In the genomic region with DNA sequence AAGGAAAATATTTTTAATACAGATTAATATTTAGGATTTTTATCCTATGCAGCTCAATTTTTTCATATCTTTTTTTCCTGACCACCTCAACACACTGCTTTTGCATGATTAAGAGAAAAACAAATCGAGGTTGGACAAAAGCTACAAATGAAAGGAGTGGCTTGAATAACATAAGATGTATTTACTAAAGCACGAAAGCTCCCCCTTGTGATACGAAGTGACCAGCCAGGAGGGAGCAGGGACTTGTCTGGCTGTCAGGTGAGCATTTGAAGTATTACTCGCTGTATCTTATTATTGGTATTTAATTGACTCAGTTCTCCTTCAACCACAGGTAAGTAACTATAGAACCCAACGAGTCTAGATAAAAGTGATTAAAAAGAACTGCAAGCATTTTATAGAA, we compare ENCODE assay signal across 9 cellular contexts.
DNase-seq lines count a peak whose midpoint lies in the region; ATAC-seq and TF ChIP-seq lines count a peak whose summit lies in the region.
"Had no signal": no experiment of that assay in that cellular context is flagged by ENCODE, and none has a peak within 500 bp of the region (broad histone marks: within the 10 kb centered on the region; RNA-seq: fewer than 3 reads in every experiment).

No MANE protein-coding gene starts in this region.

- H3K4me1 Mint-ChIP-seq in glutamatergic neuron (ENCODE audit: low read depth, unreplicated experiment): no peaks in the 10 kb centered on the region

- no peak overlapping the region for H3K4me3 Mint-ChIP-seq in glutamatergic neuron (ENCODE audit: unreplicated experiment)

- no peak overlapping the region for H3K27ac Mint-ChIP-seq in glutamatergic neuron (ENCODE audit: unreplicated experiment)

- H3K36me3 ChIP-seq in KMS-11 (ENCODE audit: insufficient read depth): no peaks in the 10 kb centered on the region
- H3K36me3 ChIP-seq in heart right ventricle: no peaks in the 10 kb centered on the region

- H3K27me3 ChIP-seq in KMS-11 (ENCODE audit: insufficient read depth, low read depth) (no peaks in the 10 kb centered on the region), heart right ventricle (no peaks in the 10 kb centered on the region)

- no peak overlapping the region for H3K27ac ChIP-seq in KMS-11
- no peak overlapping the region for H3K27ac ChIP-seq in heart right ventricle

- no peak overlapping the region for H2AFZ ChIP-seq in KMS-11 (ENCODE audit: low read depth)

- no peaks in the 10 kb centered on the region for H3K36me3 Mint-ChIP-seq in glutamatergic neuron (ENCODE audit: unreplicated experiment)

- H3K4me1 ChIP-seq in KMS-11 (ENCODE audit: low read depth, poor library complexity, severe bottlenecking): peaks cover 27% of the 10 kb centered on the region
- no peaks in the 10 kb centered on the region for H3K4me1 ChIP-seq in heart right ventricle

- H3K9me3 ChIP-seq in heart right ventricle: no peaks in the 10 kb centered on the region

- no peaks in the 10 kb centered on the region for H3K9me3 Mint-ChIP-seq in glutamatergic neuron (ENCODE audit: unreplicated experiment)

- H3K79me2 ChIP-seq in KMS-11 (ENCODE audit: insufficient read depth, low read depth): no peaks in the 10 kb centered on the region

- H3K27me3 Mint-ChIP-seq in glutamatergic neuron (ENCODE audit: unreplicated experiment): no peaks in the 10 kb centered on the region

- WGBS in heart right ventricle, 2 donors: 27 to 30% methylated on average over 5 of the region's 5 CpGs

- H3K4me2 ChIP-seq in KMS-11: no peak overlapping the region; the same call in 1 of the 2 replicates

- TF ChIP-seq CTCF in KMS-11 (conservative IDR thresholded peaks at IDR 0.05; ENCODE audit: low read depth, low read length) (peak; percentile 51), glutamatergic neuron (IDR thresholded peaks at IDR 0.05; ENCODE audit: partially characterized antibody, unreplicated experiment) (peak; percentile 30), heart right ventricle (IDR thresholded peaks at IDR 0.05) (peak in 1 of 9 donors; percentile 14)

- H3K9ac ChIP-seq in KMS-11: no peak overlapping the region

- ATAC-seq in heart right ventricle (no peak), HG03439 (IDR thresholded peaks at IDR 0.05; ENCODE audit: unreplicated experiment) (no peak)

- H3K4me3 ChIP-seq in KMS-11 (IDR thresholded peaks at IDR 0.05; ENCODE audit: insufficient read depth, low read depth, low read length): no peak overlapping the region
- H3K4me3 ChIP-seq in heart right ventricle: no peak overlapping the region

- DNase-seq in DMS 273 (lab: John Stamatoyannopoulos, UW; ENCODE audit: unreplicated experiment): peak; percentile 91
- peak; percentile 45 for DNase-seq in NCI-H82 treated with DMSO at 0.1 percent for 48 hours (lab: John Stamatoyannopoulos, UW; ENCODE audit: unreplicated experiment)
- peak; percentile 37 for DNase-seq in glutamatergic neuron
- DNase-seq in stimulated activated CD4-positive, alpha-beta T cell treated with anti-CD3 and anti-CD28 coated beads, Interleukin-4, amount 100 ng/mL, for 1 hour: no peak
- no peak for DNase-seq in heart right ventricle
- DNase-seq in activated T-cell treated with anti-CD3 and anti-CD28 coated beads for 4 hours: no peak
- DNase-seq: activated gamma-delta T cell had no signal

- intact Hi-C loops in heart right ventricle (cut with DNase I): no loop called here

- no peaks in the 10 kb centered on the region for H4K20me1 ChIP-seq in KMS-11 (ENCODE audit: insufficient read depth)

Comparison
In these comparisons a context has a peak if more than half of its experiments do, and no peak if none do; other contexts are left out.
1. DNase-seq: peak in DMS 273 (single experiment), NCI-H82 treated with DMSO at 0.1 percent for 48 hours (single experiment) and glutamatergic neuron (single experiment); none in stimulated activated CD4-positive, alpha-beta T cell treated with anti-CD3 and anti-CD28 coated beads, Interleukin-4, amount 100 ng/mL, for 1 hour (single experiment), heart right ventricle (0 of 2) and activated T-cell treated with anti-CD3 and anti-CD28 coated beads for 4 hours (single experiment).